Comparison of ENCODE assay signal across 11 cellular contexts in genomic region chr4:37561803-37562207, GRCh38.
DNase-seq lines count a peak whose midpoint lies in the region; ATAC-seq and FAIRE-seq lines count a peak whose summit lies in the region.
"Had no signal": no experiment of that assay in that cellular context is flagged by ENCODE, and none has a peak within 500 bp of the region (broad histone marks: within the 10 kb centered on the region; RNA-seq: fewer than 3 reads in every experiment).

No MANE protein-coding gene starts in this region.

- DNase-seq in NCI-H1417 (lab: John Stamatoyannopoulos, UW) = peak in 2 of 3 experiments; percentile 20 to 40
- no peak for DNase-seq in NCI-H1417 treated with DMSO at 0.1 percent for 48 hours (lab: John Stamatoyannopoulos, UW)
- DNase-seq in RCC 7860 (ENCODE audit: low spot score) = peak; percentile 90
- DNase-seq in renal cortical epithelial cell (ENCODE audit: low read depth) = peak; percentile 85
- no peak for DNase-seq in activated T-cell treated with anti-CD3 and anti-CD28 coated beads, Interleukin-2, amount 50 U/mL, for 48 hours
- DNase-seq in AG08396 (ENCODE audit: low spot score) = no peak
- DNase-seq in NCI-H2171 (lab: John Stamatoyannopoulos, UW) = no peak
- DNase-seq: activated naive CD4-positive, alpha-beta T cell treated with anti-CD3 and anti-CD28 coated beads for 36 hours; transverse colon had no signal

- peak; percentile 97 for ATAC-seq in HG02970 (IDR thresholded peaks at IDR 0.05; ENCODE audit: low FRiP score, unreplicated experiment)
- ATAC-seq: Right ventricle myocardium inferior had no signal

- FAIRE-seq in RCC 7860 (lab: Jason Lieb, UNC) = no peak

Comparison
In these comparisons a context has a peak if more than half of its experiments do, and no peak if none do; other contexts are left out.
1. DNase-seq: peak in NCI-H1417 (2 of 3), RCC 7860 (single experiment) and renal cortical epithelial cell (single experiment); none in NCI-H1417 treated with DMSO at 0.1 percent for 48 hours (single experiment), activated T-cell treated with anti-CD3 and anti-CD28 coated beads, Interleukin-2, amount 50 U/mL, for 48 hours (0 of 2), AG08396 (single experiment) and NCI-H2171 (single experiment).